Comparison of ENCODE assay signal across 12 cellular contexts in genomic region chr20:48295966-48296421, GRCh38.
DNase-seq lines count a peak whose midpoint lies in the region; ATAC-seq and TF ChIP-seq lines count a peak whose summit lies in the region.
"Had no signal": no experiment of that assay in that cellular context is flagged by ENCODE, and none has a peak within 500 bp of the region (broad histone marks: within the 10 kb centered on the region; RNA-seq: fewer than 3 reads in every experiment).

No MANE protein-coding gene starts in this region.

- no peaks in the 10 kb centered on the region for H3K9me3 Mint-ChIP-seq in type B pancreatic cell
- H3K9me3 Mint-ChIP-seq: activated naive CD8-positive, alpha-beta T cell treated with anti-CD3 and anti-CD28 coated beads, Interleukin-2, amount 50 U/mL, for 24 hours had no signal

- no peak overlapping the region for H3K4me3 ChIP-seq in choroid plexus epithelial cell (ENCODE audit: low read depth, low read length)
- H3K4me3 ChIP-seq: spleen had no signal

- no peak for TF ChIP-seq CTCF in choroid plexus epithelial cell (conservative IDR thresholded peaks at IDR 0.05; ENCODE audit: low read depth, low read length)
- TF ChIP-seq CTCF in type B pancreatic cell (conservative IDR thresholded peaks at IDR 0.05), result no peak

- no peak for DNase-seq in Right ventricle myocardium superior
- no peak for DNase-seq in Right ventricle myocardium inferior (ENCODE audit: missing footprints)
- DNase-seq in choroid plexus epithelial cell (ENCODE audit: low read depth), result peak; percentile 80
- DNase-seq in lung microvascular endothelial cell (ENCODE audit: low read depth in 2 of 2), result peak; percentile 72 to 75
- no peak for DNase-seq in type B pancreatic cell (ENCODE audit: extremely low spot score, unreplicated experiment)
- DNase-seq in NCI-H2227 treated with DMSO at 0.1 percent for 48 hours (lab: John Stamatoyannopoulos, UW), result no peak
- DNase-seq: activated CD4-positive, alpha-beta T cell treated with anti-CD3 and anti-CD28 coated beads for 1 hour; activated naive CD8-positive, alpha-beta T cell treated with anti-CD3 and anti-CD28 coated beads, Interleukin-2, amount 50 U/mL, for 24 hours; NCI-H526; spleen had no signal

- H3K27ac Mint-ChIP-seq in type B pancreatic cell, result peak overlapping the region; percentile 73
- H3K27ac Mint-ChIP-seq: activated naive CD8-positive, alpha-beta T cell treated with anti-CD3 and anti-CD28 coated beads, Interleukin-2, amount 50 U/mL, for 24 hours had no signal

- intact Hi-C loops in Right ventricle myocardium superior (cut with DNase I), result no loop called here
- intact Hi-C loops in Right ventricle myocardium inferior (cut with DNase I), result loop anchor here (5.0 to 10.0 kb wide), 2 partner anchors 509 to 571 kb away; partner anchors contain the start of gene SULF2

- H3K4me1 Mint-ChIP-seq in type B pancreatic cell (ENCODE audit: unreplicated experiment), result peaks cover 45% of the 10 kb centered on the region
- H3K4me1 Mint-ChIP-seq: activated naive CD8-positive, alpha-beta T cell treated with anti-CD3 and anti-CD28 coated beads, Interleukin-2, amount 50 U/mL, for 24 hours had no signal

- H3K4me3 Mint-ChIP-seq in type B pancreatic cell, result no peak overlapping the region
- H3K4me3 Mint-ChIP-seq: activated naive CD8-positive, alpha-beta T cell treated with anti-CD3 and anti-CD28 coated beads, Interleukin-2, amount 50 U/mL, for 24 hours had no signal

- peak; percentile 36 for ATAC-seq in Right ventricle myocardium superior (ENCODE audit: poor library complexity)
- ATAC-seq in Right ventricle myocardium inferior, result no peak
- ATAC-seq in GM21367 (IDR thresholded peaks at IDR 0.05; ENCODE audit: unreplicated experiment), result no peak
- no peak for ATAC-seq in GM18909 (IDR thresholded peaks at IDR 0.05; ENCODE audit: poor library complexity, unreplicated experiment)
- ATAC-seq: activated naive CD8-positive, alpha-beta T cell treated with anti-CD3 and anti-CD28 coated beads, Interleukin-2, amount 50 U/mL, for 24 hours had no signal

- H3K27me3 Mint-ChIP-seq in type B pancreatic cell, result peaks cover 8% of the 10 kb centered on the region

- H3K36me3 Mint-ChIP-seq in type B pancreatic cell, result no peaks in the 10 kb centered on the region

Comparison
In these comparisons a context has a peak if more than half of its experiments do, and no peak if none do; other contexts are left out.
1. DNase-seq: peak in choroid plexus epithelial cell (single experiment) and lung microvascular endothelial cell (2 of 2); none in Right ventricle myocardium superior (single experiment), Right ventricle myocardium inferior (single experiment), type B pancreatic cell (single experiment) and NCI-H2227 treated with DMSO at 0.1 percent for 48 hours (single experiment).